Comparison of ENCODE assay signal across 1 cellular context in the genomic region with DNA sequence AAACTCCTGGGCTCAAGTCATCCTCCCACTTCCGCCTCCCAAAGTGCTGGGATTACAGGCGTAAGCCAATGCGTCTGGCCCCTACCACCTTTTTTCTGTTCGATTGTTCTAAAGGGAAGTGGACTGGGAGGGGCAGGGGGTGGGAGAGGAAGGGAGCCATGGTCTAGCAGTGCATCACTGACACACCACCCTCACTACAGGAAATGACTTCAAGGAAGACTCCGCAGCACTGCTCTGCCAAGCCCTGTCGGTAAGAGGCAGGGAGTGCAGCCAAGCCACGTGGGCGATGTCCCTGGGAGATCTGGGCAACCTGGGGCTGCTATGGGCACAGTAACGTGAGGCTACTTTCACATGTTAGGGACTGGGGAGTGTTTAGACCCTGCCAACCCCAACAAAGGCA.
A peak's percentile ranks its signal among the peaks of the same experiment; 100 is the strongest.
TF ChIP-seq lines count a peak whose summit lies in the region.

No MANE protein-coding gene starts in this region.

TF ChIP-seq in K562, 482 proteins besides CTCF, POLR2A, EP300 and RAD21 (continued from another document):
- TF ChIP-seq, protein P1, sequence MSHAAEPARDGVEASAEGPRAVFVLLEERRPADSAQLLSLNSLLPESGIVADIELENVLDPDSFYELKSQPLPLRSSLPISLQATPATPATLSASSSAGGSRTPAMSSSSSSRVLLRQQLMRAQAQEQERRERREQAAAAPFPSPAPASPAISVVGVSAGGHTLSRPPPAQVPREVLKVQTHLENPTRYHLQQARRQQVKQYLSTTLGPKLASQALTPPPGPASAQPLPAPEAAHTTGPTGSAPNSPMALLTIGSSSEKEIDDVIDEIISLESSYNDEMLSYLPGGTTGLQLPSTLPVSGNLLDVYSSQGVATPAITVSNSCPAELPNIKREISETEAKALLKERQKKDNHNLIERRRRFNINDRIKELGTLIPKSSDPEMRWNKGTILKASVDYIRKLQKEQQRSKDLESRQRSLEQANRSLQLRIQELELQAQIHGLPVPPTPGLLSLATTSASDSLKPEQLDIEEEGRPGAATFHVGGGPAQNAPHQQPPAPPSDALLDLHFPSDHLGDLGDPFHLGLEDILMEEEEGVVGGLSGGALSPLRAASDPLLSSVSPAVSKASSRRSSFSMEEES (CRISPR knock-in tag; IDR thresholded peaks at IDR 0.05), result no peak
- TF ChIP-seq HDAC1 (IDR thresholded peaks at IDR 0.05) (no peak), GTF2A2 (tag; IDR thresholded peaks at IDR 0.05) (no peak), L3MBTL2 (IDR thresholded peaks at IDR 0.05) (0 out of 2 replicates have a peak, but pooled peaks have one; percentile 15), CBFA2T3 (IDR thresholded peaks at IDR 0.05) (no peak), CREM (IDR thresholded peaks at IDR 0.05; ENCODE audit: low read depth) (peak; percentile 53), TSC22D4 (tag; IDR thresholded peaks at IDR 0.05) (no peak), FOXA3 (CRISPR knock-in tag; conservative IDR thresholded peaks at IDR 0.05 in 1 of 2, IDR thresholded peaks at IDR 0.05 in 1 of 2) (no peak), MTA1 (IDR thresholded peaks at IDR 0.05; ENCODE audit: borderline replicate concordance) (no peak), CHD2 (IDR thresholded peaks at IDR 0.05; ENCODE audit: low read depth, low read length) (no peak), ZC3H4 (CRISPR knock-in tag; IDR thresholded peaks at IDR 0.05; ENCODE audit: borderline replicate concordance) (no peak), SMARCC2 (IDR thresholded peaks at IDR 0.05; ENCODE audit: low read depth) (no peak), ZNF140 (CRISPR knock-in tag; IDR thresholded peaks at IDR 0.05) (no peak)
- TF ChIP-seq, protein P2, sequence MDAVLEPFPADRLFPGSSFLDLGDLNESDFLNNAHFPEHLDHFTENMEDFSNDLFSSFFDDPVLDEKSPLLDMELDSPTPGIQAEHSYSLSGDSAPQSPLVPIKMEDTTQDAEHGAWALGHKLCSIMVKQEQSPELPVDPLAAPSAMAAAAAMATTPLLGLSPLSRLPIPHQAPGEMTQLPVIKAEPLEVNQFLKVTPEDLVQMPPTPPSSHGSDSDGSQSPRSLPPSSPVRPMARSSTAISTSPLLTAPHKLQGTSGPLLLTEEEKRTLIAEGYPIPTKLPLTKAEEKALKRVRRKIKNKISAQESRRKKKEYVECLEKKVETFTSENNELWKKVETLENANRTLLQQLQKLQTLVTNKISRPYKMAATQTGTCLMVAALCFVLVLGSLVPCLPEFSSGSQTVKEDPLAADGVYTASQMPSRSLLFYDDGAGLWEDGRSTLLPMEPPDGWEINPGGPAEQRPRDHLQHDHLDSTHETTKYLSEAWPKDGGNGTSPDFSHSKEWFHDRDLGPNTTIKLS (IDR thresholded peaks at IDR 0.05; ENCODE audit: borderline replicate concordance, low read depth), result no peak
- TF ChIP-seq, protein P3, sequence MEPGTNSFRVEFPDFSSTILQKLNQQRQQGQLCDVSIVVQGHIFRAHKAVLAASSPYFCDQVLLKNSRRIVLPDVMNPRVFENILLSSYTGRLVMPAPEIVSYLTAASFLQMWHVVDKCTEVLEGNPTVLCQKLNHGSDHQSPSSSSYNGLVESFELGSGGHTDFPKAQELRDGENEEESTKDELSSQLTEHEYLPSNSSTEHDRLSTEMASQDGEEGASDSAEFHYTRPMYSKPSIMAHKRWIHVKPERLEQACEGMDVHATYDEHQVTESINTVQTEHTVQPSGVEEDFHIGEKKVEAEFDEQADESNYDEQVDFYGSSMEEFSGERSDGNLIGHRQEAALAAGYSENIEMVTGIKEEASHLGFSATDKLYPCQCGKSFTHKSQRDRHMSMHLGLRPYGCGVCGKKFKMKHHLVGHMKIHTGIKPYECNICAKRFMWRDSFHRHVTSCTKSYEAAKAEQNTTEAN (CRISPR knock-in tag; IDR thresholded peaks at IDR 0.05), result no peak
- TF ChIP-seq, protein P4, sequence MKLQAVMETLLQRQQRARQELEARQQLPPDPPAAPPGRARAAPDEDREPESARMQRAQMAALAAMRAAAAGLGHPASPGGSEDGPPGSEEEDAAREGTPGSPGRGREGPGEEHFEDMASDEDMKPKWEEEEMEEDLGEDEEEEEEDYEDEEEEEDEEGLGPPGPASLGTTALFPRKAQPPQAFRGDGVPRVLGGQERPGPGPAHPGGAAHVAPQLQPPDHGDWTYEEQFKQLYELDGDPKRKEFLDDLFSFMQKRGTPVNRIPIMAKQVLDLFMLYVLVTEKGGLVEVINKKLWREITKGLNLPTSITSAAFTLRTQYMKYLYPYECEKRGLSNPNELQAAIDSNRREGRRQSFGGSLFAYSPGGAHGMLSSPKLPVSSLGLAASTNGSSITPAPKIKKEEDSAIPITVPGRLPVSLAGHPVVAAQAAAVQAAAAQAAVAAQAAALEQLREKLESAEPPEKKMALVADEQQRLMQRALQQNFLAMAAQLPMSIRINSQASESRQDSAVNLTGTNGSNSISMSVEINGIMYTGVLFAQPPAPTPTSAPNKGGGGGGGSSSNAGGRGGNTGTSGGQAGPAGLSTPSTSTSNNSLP (IDR thresholded peaks at IDR 0.05; ENCODE audit: borderline replicate concordance, low read depth, low read length), result no peak
- TF ChIP-seq, protein P5, sequence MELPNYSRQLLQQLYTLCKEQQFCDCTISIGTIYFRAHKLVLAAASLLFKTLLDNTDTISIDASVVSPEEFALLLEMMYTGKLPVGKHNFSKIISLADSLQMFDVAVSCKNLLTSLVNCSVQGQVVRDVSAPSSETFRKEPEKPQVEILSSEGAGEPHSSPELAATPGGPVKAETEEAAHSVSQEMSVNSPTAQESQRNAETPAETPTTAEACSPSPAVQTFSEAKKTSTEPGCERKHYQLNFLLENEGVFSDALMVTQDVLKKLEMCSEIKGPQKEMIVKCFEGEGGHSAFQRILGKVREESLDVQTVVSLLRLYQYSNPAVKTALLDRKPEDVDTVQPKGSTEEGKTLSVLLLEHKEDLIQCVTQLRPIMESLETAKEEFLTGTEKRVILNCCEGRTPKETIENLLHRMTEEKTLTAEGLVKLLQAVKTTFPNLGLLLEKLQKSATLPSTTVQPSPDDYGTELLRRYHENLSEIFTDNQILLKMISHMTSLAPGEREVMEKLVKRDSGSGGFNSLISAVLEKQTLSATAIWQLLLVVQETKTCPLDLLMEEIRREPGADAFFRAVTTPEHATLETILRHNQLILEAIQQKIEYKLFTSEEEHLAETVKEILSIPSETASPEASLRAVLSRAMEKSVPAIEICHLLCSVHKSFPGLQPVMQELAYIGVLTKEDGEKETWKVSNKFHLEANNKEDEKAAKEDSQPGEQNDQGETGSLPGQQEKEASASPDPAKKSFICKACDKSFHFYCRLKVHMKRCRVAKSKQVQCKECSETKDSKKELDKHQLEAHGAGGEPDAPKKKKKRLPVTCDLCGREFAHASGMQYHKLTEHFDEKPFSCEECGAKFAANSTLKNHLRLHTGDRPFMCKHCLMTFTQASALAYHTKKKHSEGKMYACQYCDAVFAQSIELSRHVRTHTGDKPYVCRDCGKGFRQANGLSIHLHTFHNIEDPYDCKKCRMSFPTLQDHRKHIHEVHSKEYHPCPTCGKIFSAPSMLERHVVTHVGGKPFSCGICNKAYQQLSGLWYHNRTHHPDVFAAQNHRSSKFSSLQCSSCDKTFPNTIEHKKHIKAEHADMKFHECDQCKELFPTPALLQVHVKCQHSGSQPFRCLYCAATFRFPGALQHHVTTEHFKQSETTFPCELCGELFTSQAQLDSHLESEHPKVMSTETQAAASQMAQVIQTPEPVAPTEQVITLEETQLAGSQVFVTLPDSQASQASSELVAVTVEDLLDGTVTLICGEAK (IDR thresholded peaks at IDR 0.05), result 0 out of 2 replicates have a peak, but pooled peaks have one; percentile 26
- TF ChIP-seq, protein P5 (CRISPR knock-in tag; IDR thresholded peaks at IDR 0.05), result no peak
- TF ChIP-seq, protein P6, sequence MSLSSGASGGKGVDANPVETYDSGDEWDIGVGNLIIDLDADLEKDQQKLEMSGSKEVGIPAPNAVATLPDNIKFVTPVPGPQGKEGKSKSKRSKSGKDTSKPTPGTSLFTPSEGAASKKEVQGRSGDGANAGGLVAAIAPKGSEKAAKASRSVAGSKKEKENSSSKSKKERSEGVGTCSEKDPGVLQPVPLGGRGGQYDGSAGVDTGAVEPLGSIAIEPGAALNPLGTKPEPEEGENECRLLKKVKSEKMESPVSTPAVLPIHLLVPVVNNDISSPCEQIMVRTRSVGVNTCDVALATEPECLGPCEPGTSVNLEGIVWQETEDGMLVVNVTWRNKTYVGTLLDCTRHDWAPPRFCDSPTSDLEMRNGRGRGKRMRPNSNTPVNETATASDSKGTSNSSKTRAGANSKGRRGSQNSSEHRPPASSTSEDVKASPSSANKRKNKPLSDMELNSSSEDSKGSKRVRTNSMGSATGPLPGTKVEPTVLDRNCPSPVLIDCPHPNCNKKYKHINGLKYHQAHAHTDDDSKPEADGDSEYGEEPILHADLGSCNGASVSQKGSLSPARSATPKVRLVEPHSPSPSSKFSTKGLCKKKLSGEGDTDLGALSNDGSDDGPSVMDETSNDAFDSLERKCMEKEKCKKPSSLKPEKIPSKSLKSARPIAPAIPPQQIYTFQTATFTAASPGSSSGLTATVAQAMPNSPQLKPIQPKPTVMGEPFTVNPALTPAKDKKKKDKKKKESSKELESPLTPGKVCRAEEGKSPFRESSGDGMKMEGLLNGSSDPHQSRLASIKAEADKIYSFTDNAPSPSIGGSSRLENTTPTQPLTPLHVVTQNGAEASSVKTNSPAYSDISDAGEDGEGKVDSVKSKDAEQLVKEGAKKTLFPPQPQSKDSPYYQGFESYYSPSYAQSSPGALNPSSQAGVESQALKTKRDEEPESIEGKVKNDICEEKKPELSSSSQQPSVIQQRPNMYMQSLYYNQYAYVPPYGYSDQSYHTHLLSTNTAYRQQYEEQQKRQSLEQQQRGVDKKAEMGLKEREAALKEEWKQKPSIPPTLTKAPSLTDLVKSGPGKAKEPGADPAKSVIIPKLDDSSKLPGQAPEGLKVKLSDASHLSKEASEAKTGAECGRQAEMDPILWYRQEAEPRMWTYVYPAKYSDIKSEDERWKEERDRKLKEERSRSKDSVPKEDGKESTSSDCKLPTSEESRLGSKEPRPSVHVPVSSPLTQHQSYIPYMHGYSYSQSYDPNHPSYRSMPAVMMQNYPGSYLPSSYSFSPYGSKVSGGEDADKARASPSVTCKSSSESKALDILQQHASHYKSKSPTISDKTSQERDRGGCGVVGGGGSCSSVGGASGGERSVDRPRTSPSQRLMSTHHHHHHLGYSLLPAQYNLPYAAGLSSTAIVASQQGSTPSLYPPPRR (CRISPR knock-in tag; IDR thresholded peaks at IDR 0.05; ENCODE audit: borderline replicate concordance), result no peak
